10 cellular contexts compared by ENCODE assay signal in the genomic region with DNA sequence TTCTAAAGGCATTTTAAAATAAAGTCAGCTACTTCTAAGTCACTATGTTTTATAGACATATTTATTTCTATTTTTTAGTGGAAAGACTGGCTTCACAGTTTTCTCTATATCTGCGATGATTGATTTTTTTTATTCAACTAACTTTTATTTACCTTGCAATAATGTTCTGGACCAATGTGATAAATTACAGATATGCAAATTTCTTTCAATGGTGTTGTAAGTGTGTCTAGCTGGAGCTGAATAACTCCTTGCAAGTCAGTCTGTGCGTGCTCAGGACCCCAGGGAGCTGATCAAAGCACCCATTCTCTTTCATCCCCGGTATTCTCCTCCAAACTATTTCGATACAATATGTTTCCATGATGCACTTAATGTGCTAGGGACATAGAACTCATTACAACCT. TPM values are rescaled to one million over a fixed set of nuclear protein-coding genes. Genes with fewer than 3 reads are reported as not detected.
"Had no signal": no experiment of that assay in that cellular context is flagged by ENCODE, and none has a peak within 500 bp of the region (broad histone marks: within the 10 kb centered on the region; RNA-seq: fewer than 3 reads in every experiment).

No MANE protein-coding gene starts in this region.

- H3K4me1 Mint-ChIP-seq: IgD-negative memory B cell had no signal

- DNase-seq: H7, HFFc6, KBM-7 had no signal

- H3K4me1 ChIP-seq: HAP-1 had no signal

- H3K4me3 ChIP-seq: GM23338, HAP-1 had no signal

- FAIRE-seq: HTR-8/SVneo had no signal

- ATAC-seq: GM23338, HCT116 had no signal

- H2AFZ ChIP-seq: GM23338 had no signal

- H3K9me3 ChIP-seq: HAP-1 had no signal

- H3K36me3 Mint-ChIP-seq: IgD-negative memory B cell had no signal

- H3K36me3 ChIP-seq: HAP-1 had no signal

- H3K9me3 Mint-ChIP-seq: GM23338, HFFc6, IgD-negative memory B cell had no signal

- H3K27ac Mint-ChIP-seq: GM23338, HFFc6 had no signal

- H3K4me3 Mint-ChIP-seq: GM23338, HFFc6, IgD-negative memory B cell had no signal

RNA-seq across cellular contexts. Expression of a gene that starts 9.7 kb away (rescaled TPM):
- total RNA-seq: GM23338, H4, HFFc6, HT-29 had no signal
- polyA plus RNA-seq: GM23338, IgD-negative memory B cell had no signal
